ENCODE assay signal across 8 cellular contexts in the genomic region with DNA sequence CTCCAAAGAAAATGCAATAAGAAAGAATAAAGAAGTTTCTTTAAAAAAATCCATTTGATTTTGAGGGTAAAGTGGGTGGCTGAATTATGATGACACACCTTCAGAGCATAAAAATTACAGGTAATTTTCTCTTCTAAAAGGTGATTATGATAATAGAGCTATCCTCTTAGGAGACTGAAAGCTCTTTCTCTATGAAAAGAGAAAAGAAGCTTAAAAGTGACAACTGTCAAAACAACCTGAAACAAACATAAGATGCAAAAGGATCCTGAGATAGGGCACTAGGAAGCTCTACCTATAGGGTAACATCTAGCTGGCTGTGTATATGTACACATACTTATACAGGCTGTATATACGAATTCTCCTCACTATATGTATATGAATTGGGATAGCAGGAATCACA.
"Had no signal": no experiment of that assay in that cellular context is flagged by ENCODE, and none has a peak within 500 bp of the region (broad histone marks: within the 10 kb centered on the region; RNA-seq: fewer than 3 reads in every experiment).

No MANE protein-coding gene starts in this region.

- H3K9me3 Mint-ChIP-seq: HFFc6 had no signal

- H3K27ac ChIP-seq: GM23248 had no signal

- FAIRE-seq: HTR-8/SVneo, K562 had no signal

- H3K4me3 Mint-ChIP-seq: HFFc6 had no signal

- H3K27ac Mint-ChIP-seq: HFFc6 had no signal

- DNase-seq: GM23248, GOT3, H7, HFFc6, IMR-90, KG1 had no signal
